ENCODE assay signal across 1 cellular context in the genomic region with DNA sequence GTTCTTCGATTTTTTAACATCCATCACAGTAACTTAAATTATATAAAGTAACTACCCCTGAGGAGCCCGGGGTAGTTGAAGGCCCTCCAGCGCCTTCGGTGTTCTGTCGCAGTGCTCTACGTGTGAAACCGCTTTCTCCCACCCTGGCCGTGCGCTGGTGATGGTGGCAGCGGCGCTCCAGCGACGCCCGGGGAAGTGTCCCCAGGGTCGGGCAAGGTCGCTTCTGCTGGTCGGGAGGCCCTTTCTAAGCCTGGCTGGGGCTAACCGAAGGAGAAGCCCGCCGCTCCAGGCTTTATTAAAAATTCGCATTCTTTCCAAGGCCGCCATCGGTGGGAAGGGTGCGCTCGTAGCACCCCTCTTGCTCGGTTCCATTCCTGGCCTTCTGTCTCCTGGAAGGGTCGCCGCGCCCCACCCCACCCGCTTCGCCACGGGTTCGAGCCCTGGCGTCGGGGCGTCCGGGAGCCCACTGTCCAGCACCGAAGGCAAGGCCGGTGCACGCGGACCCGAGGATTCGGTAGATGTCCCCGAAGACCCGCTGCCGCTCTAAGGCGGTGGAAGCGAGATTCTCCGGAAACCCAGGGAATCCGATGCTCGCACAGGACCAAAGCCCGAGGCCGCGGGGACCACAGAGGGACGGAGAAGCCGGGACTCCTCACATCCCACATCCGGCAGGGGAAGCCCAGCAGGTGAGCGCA.
TF ChIP-seq lines count a peak whose summit lies in the region.

No MANE protein-coding gene starts in this region.

TF ChIP-seq in endothelial cell of umbilical vein, 7 proteins besides CTCF, POLR2A, EP300 and RAD21:
- no peak for TF ChIP-seq MAX (IDR thresholded peaks at IDR 0.05; ENCODE audit: insufficient read depth, insufficient read length)
- TF ChIP-seq EZH2 (IDR thresholded peaks at IDR 0.05; ENCODE audit: borderline replicate concordance, low read depth, low read length, severe bottlenecking): peak; percentile 94
- TF ChIP-seq JUN (IDR thresholded peaks at IDR 0.05; ENCODE audit: borderline replicate concordance, insufficient read depth, insufficient read length, low read depth): no peak
- TF ChIP-seq POLR2AphosphoS5 (IDR thresholded peaks at IDR 0.05; ENCODE audit: insufficient read depth, low read depth, low read length): no peak
